In genomic region chr4:48906283-48907173, GRCh38 we compare ENCODE assay signal across 1 cellular context.
TF ChIP-seq lines count a peak whose summit lies in the region.

OCIAD2 (minus strand) TSS chr4:48906774; CDS start chr4:48904549, 2,225 bp downstream.

TF ChIP-seq in WTC11, 78 proteins besides CTCF, POLR2A, EP300 and RAD21 (continued from another document and continues in another):
- no peak for TF ChIP-seq AFF4 (CRISPR knock-in tag; IDR thresholded peaks at IDR 0.05; ENCODE audit: borderline replicate concordance)
- TF ChIP-seq EMX1 (CRISPR knock-in tag; IDR thresholded peaks at IDR 0.05), result no peak
- TF ChIP-seq NR2C2 (CRISPR knock-in tag; IDR thresholded peaks at IDR 0.05), result no peak
- no peak for TF ChIP-seq ZNF263 (CRISPR knock-in tag; IDR thresholded peaks at IDR 0.05; ENCODE audit: low read depth)
- TF ChIP-seq SOX15 (CRISPR knock-in tag; IDR thresholded peaks at IDR 0.05), result no peak
- no peak for TF ChIP-seq PRRX2 (CRISPR knock-in tag; IDR thresholded peaks at IDR 0.05)
- TF ChIP-seq NFATC4 (CRISPR knock-in tag; IDR thresholded peaks at IDR 0.05), result no peak
- TF ChIP-seq RELA (CRISPR knock-in tag; IDR thresholded peaks at IDR 0.05; ENCODE audit: borderline replicate concordance), result no peak
- TF ChIP-seq KAT7 (CRISPR knock-in tag; IDR thresholded peaks at IDR 0.05; ENCODE audit: borderline replicate concordance), result no peak
- peak; percentile 41 for TF ChIP-seq USF2 (CRISPR knock-in tag; IDR thresholded peaks at IDR 0.05)
- no peak for TF ChIP-seq ATF1 (CRISPR knock-in tag; IDR thresholded peaks at IDR 0.05)
- no peak for TF ChIP-seq CREM (CRISPR knock-in tag; IDR thresholded peaks at IDR 0.05)
- TF ChIP-seq NR1H2 (CRISPR knock-in tag; IDR thresholded peaks at IDR 0.05), result no peak
- no peak for TF ChIP-seq ZNF671 (CRISPR knock-in tag; IDR thresholded peaks at IDR 0.05)
- TF ChIP-seq ZBTB21 (CRISPR knock-in tag; IDR thresholded peaks at IDR 0.05; ENCODE audit: borderline replicate concordance), result no peak
- TF ChIP-seq ZMAT4 (CRISPR knock-in tag; IDR thresholded peaks at IDR 0.05), result no peak
- TF ChIP-seq ARID4B (CRISPR knock-in tag; IDR thresholded peaks at IDR 0.05; ENCODE audit: borderline replicate concordance), result no peak
- no peak for TF ChIP-seq ZNF232 (CRISPR knock-in tag; IDR thresholded peaks at IDR 0.05)
- peak; percentile 26; the same call in 1 of the 2 replicates for TF ChIP-seq USF1 (CRISPR knock-in tag; IDR thresholded peaks at IDR 0.05)
- TF ChIP-seq MAX (CRISPR knock-in tag; IDR thresholded peaks at IDR 0.05), result peak; percentile 77
- no peak for TF ChIP-seq ZNF416 (CRISPR knock-in tag; IDR thresholded peaks at IDR 0.05)
- TF ChIP-seq RORB (CRISPR knock-in tag; IDR thresholded peaks at IDR 0.05), result no peak
- 0 out of 2 replicates have a peak, but pooled peaks have one; percentile 37 for TF ChIP-seq ELF4 (CRISPR knock-in tag; IDR thresholded peaks at IDR 0.05; ENCODE audit: low read depth)
- peak; percentile 82 for TF ChIP-seq FOXK1 (CRISPR knock-in tag; IDR thresholded peaks at IDR 0.05)
- TF ChIP-seq ZNF281 (CRISPR knock-in tag; IDR thresholded peaks at IDR 0.05), result no peak; the same call in 1 of the 2 replicates
- 0 out of 2 replicates have a peak, but pooled peaks have one; percentile 40 for TF ChIP-seq TEAD1 (CRISPR knock-in tag; IDR thresholded peaks at IDR 0.05)
- peak; percentile 65; the same call in 1 of the 2 replicates for TF ChIP-seq MYBL2 (CRISPR knock-in tag; IDR thresholded peaks at IDR 0.05)
- no peak for TF ChIP-seq STAT6 (CRISPR knock-in tag; conservative IDR thresholded peaks at IDR 0.05; ENCODE audit: low read depth)
- TF ChIP-seq ZSCAN18 (CRISPR knock-in tag; IDR thresholded peaks at IDR 0.05), result 0 out of 2 replicates have a peak, but pooled peaks have one; percentile 12
- no peak for TF ChIP-seq MLX (CRISPR knock-in tag; IDR thresholded peaks at IDR 0.05)
- TF ChIP-seq CBFB (CRISPR knock-in tag; IDR thresholded peaks at IDR 0.05; ENCODE audit: low read depth), result no peak
- TF ChIP-seq PREB (CRISPR knock-in tag; IDR thresholded peaks at IDR 0.05; ENCODE audit: borderline replicate concordance), result no peak
- TF ChIP-seq AR (CRISPR knock-in tag; IDR thresholded peaks at IDR 0.05), result no peak
